Comparison of ENCODE assay signal across 9 cellular contexts in the genomic region with DNA sequence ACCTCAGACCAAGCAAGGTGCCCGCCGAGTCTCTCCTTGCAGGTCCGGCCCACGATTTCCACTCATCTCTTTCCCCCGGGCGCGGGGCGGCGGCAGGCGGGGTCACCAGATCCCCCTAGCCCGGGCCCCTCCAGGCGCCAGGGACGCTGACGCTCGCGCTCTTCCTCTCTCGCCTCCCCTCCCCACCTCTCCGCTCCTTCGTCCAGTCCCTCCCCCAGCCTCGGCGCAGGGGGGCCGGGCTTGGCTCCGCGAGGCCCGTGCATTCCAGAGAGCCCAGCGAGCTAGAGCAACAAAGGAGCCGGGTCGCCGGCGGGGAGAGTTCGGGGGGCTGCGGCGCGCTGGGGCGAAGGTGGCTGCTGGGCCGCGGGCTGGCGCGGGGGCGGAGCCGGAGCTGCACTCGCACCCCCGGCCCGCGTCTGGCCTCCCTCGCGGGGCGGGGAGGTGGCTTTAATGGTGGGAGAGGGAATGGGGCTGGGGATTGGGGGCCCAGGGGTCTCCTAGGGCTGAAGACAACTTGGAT. TPM values are rescaled to one million over a fixed set of nuclear protein-coding genes. Genes with fewer than 3 reads are reported as not detected.
DNase-seq lines count a peak whose midpoint lies in the region; ATAC-seq and TF ChIP-seq lines count a peak whose summit lies in the region.
"Had no signal": no experiment of that assay in that cellular context is flagged by ENCODE, and none has a peak within 500 bp of the region (broad histone marks: within the 10 kb centered on the region; RNA-seq: fewer than 3 reads in every experiment).

A gene (plus strand): TSS at position 262 of the 520 bp plus-strand sequence. CDS start 519 bp downstream, outside the sequence.

- H4K20me1 ChIP-seq in H9 (ENCODE audit: control insufficient read depth, insufficient read depth, insufficient read length) = no peaks in the 10 kb centered on the region
- H4K20me1 ChIP-seq in neural cell (ENCODE audit: insufficient read depth) = no peaks in the 10 kb centered on the region

- no peak within 1 kb of the TSS for H3K4me3 ChIP-seq in CD8-positive, alpha-beta memory T cell (ENCODE audit: low read length)
- H3K4me3 ChIP-seq in WI38 (ENCODE audit: low read depth, low read length) = peak within 1 kb of the TSS; percentile 51
- H3K4me3 ChIP-seq in foreskin fibroblast (ENCODE audit: low read depth in 1 of 2, low read length in 2 of 2) = peak within 1 kb of the TSS; percentile 51 to 62
- H3K4me3 ChIP-seq in neural cell (ENCODE audit: low read length) = peak within 1 kb of the TSS; percentile 90

- H3K4me3 Mint-ChIP-seq in CD8-positive, alpha-beta memory T cell = peak within 1 kb of the TSS; percentile 66 to 79 (median 75)
- peak within 1 kb of the TSS; percentile 94 to 96 for H3K4me3 Mint-ChIP-seq in H9

- no peak within 1 kb of the TSS for H3K56ac ChIP-seq in H9 (ENCODE audit: insufficient read length, low read depth, low read length)

- H3K4me2 ChIP-seq in H9 (ENCODE audit: insufficient read depth, insufficient read length, low read length) (peak within 1 kb of the TSS; percentile 96), neural cell (ENCODE audit: low read length) (peak within 1 kb of the TSS; percentile 85)

- H4K8ac ChIP-seq in H9 (replicated peaks; ENCODE audit: insufficient read length, low read depth, low read length) = no peak within 1 kb of the TSS

- CTCF ChIA-PET in CD8-positive, alpha-beta memory T cell (lab: Charles Lee) = interaction anchor here (0.7 to 0.9 kb wide), 2 partner anchors 33 to 83 kb away, joined by 3 read pairs; no protein-coding TSS in a partner anchor

- H3K18ac ChIP-seq in H9 (ENCODE audit: insufficient read length, low read depth, low read length) = peak within 1 kb of the TSS; percentile 92

- H3F3A ChIP-seq in neural cell (ENCODE audit: insufficient read depth, low read length, poor library complexity, severe bottlenecking) = no peaks in the 10 kb centered on the region

- H2AFZ ChIP-seq in H9 (ENCODE audit: low read length) (no peak within 1 kb of the TSS), neural cell (ENCODE audit: low read depth, low read length) (peak within 1 kb of the TSS; percentile 27)

- H2BK20ac ChIP-seq in H9 (ENCODE audit: low read depth, low read length, poor library complexity, severe bottlenecking) = no peak within 1 kb of the TSS

- POLR2A ChIA-PET in CD8-positive, alpha-beta memory T cell (lab: Charles Lee) = no interaction called here

- H3K79me2 ChIP-seq in H9 (ENCODE audit: insufficient read depth, low read length) (peaks cover 23% of the 10 kb centered on the region; the same call in 1 of the 2 replicates), neural cell (replicated peaks; ENCODE audit: insufficient read depth, low read length) (peaks cover 40% of the 10 kb centered on the region)

- peaks cover 10% of the 10 kb centered on the region for H3K23me2 ChIP-seq in H9 (ENCODE audit: insufficient read length, low read depth, low read length, poor library complexity, severe bottlenecking)

- no peak within 1 kb of the TSS for H2BK12ac ChIP-seq in H9 (ENCODE audit: insufficient read length, low read depth, low read length)

- peak within 1 kb of the TSS; percentile 96 for H3K14ac ChIP-seq in H9 (ENCODE audit: insufficient read depth, low read length)

- no peak for TF ChIP-seq EP300 in neural cell (conservative IDR thresholded peaks at IDR 0.05; ENCODE audit: poor library complexity, severe bottlenecking)

- no peaks in the 10 kb centered on the region for H3K9me3 ChIP-seq in CD8-positive, alpha-beta memory T cell (ENCODE audit: low read length)
- H3K9me3 ChIP-seq in H9 (ENCODE audit: control insufficient read depth, low read depth, low read length) (no peaks in the 10 kb centered on the region), neural cell (ENCODE audit: low read length) (no peaks in the 10 kb centered on the region)

- peaks cover 0 to 1% (median 0%) of the 10 kb centered on the region in 3 donors for H3K36me3 Mint-ChIP-seq in CD8-positive, alpha-beta memory T cell
- peaks cover 8 to 17% (median 13%) of the 10 kb centered on the region in 3 experiments; a peak in 6 of 7 replicates for H3K36me3 Mint-ChIP-seq in H9 (ENCODE audit: insufficient read depth in 1 of 3, low read depth in 3 of 3)

- no peak within 1 kb of the TSS for H3T11ph ChIP-seq in H9 (ENCODE audit: low read length)

- no peak for TF ChIP-seq CTCF in H9 (conservative IDR thresholded peaks at IDR 0.05)
- no peak for TF ChIP-seq CTCF in WI38 (IDR thresholded peaks at IDR 0.05; ENCODE audit: low read depth, low read length)
- no peak for TF ChIP-seq CTCF in foreskin fibroblast (IDR thresholded peaks at IDR 0.05; ENCODE audit: low read depth, low read length)
- no peak for TF ChIP-seq CTCF in neural cell (IDR thresholded peaks at IDR 0.05; ENCODE audit: poor library complexity, severe bottlenecking)

- H4K91ac ChIP-seq in H9 (ENCODE audit: insufficient read length, low read depth, low read length) = no peak within 1 kb of the TSS

- H3K36me3 ChIP-seq in CD8-positive, alpha-beta memory T cell (ENCODE audit: insufficient read depth, low read length) = no peaks in the 10 kb centered on the region
- H3K36me3 ChIP-seq in neural cell (ENCODE audit: insufficient read depth, low read length) = no peaks in the 10 kb centered on the region

- H3K4me1 Mint-ChIP-seq in CD8-positive, alpha-beta memory T cell = peaks cover 5 to 12% (median 11%) of the 10 kb centered on the region in 3 donors
- H3K4me1 Mint-ChIP-seq in H9 = peaks cover 34 to 39% of the 10 kb centered on the region in 2 experiments

- TF ChIP-seq RAD21 in neural cell (conservative IDR thresholded peaks at IDR 0.05) = no peak

- no peak within 1 kb of the TSS for H2BK15ac ChIP-seq in H9 (ENCODE audit: low read depth, low read length)

- H3K79me1 ChIP-seq in H9 (ENCODE audit: insufficient read depth, low read depth, low read length, poor library complexity, severe bottlenecking) = peaks cover 9% of the 10 kb centered on the region

- H4K5ac ChIP-seq in H9 (ENCODE audit: insufficient read length, low read depth, low read length) = no peak within 1 kb of the TSS

- no peaks in the 10 kb centered on the region for H3K4me1 ChIP-seq in CD8-positive, alpha-beta memory T cell (ENCODE audit: insufficient read depth, low read length)
- no peaks in the 10 kb centered on the region; the same call in none of the 2 replicates for H3K4me1 ChIP-seq in H9 (ENCODE audit: insufficient read depth, low read length)

- H3K27ac Mint-ChIP-seq in CD8-positive, alpha-beta memory T cell = no peak within 1 kb of the TSS
- H3K27ac Mint-ChIP-seq in H9 = peak within 1 kb of the TSS; percentile 85 to 90 (median 88); a peak in 6 of 7 replicates

- peaks cover 41 to 71% of the 10 kb centered on the region in 2 donors for H3K27me3 Mint-ChIP-seq in CD8-positive, alpha-beta memory T cell
- H3K27me3 Mint-ChIP-seq in H9 (ENCODE audit: low read depth) = peaks cover 23% of the 10 kb centered on the region

- H2AK5ac ChIP-seq in H9 (ENCODE audit: insufficient read length, low read length) = no peak within 1 kb of the TSS

- ATAC-seq in GM21381 (IDR thresholded peaks at IDR 0.05; ENCODE audit: unreplicated experiment) (no peak), GM21576 (IDR thresholded peaks at IDR 0.05; ENCODE audit: unreplicated experiment) (no peak)

- H2BK120ac ChIP-seq in H9 (ENCODE audit: low read depth, low read length, poor library complexity, severe bottlenecking) = no peak within 1 kb of the TSS

- DNase-seq in CD8-positive, alpha-beta memory T cell = no peak
- DNase-seq in H9 (peak; percentile 84), foreskin fibroblast (peak in 1 of 2 donors; percentile 44), SHP77 treated with DMSO at 0.1 percent for 48 hours (lab: John Stamatoyannopoulos, UW) (no peak)

- peak within 1 kb of the TSS; percentile 25; the same call in 1 of the 2 replicates for H3K4ac ChIP-seq in H9 (ENCODE audit: low read depth, low read length)

- no peak within 1 kb of the TSS for H2BK5ac ChIP-seq in H9 (ENCODE audit: insufficient read length, low read length)

- peaks cover 40% of the 10 kb centered on the region for H3K27me3 ChIP-seq in CD8-positive, alpha-beta memory T cell (ENCODE audit: insufficient read depth, low read length, poor library complexity, severe bottlenecking)
- H3K27me3 ChIP-seq in H9 (ENCODE audit: insufficient read depth, low read length) = peaks cover 3% of the 10 kb centered on the region; the same call in 1 of the 2 replicates
- H3K27me3 ChIP-seq in neural cell (ENCODE audit: insufficient read depth, low read depth, low read length) = no peaks in the 10 kb centered on the region

- no CpG with 5 or more reads among the region's 48 CpGs for WGBS in H9 (ENCODE audit: extremely low coverage, insufficient read length, low lambda C conversion rate)

- H3K9ac ChIP-seq in H9 (ENCODE audit: extremely low read depth, insufficient read length, low read length) = peak within 1 kb of the TSS; percentile 84
- peak within 1 kb of the TSS; percentile 66 for H3K9ac ChIP-seq in neural cell (ENCODE audit: low read length)

- no peaks in the 10 kb centered on the region for H3K9me2 ChIP-seq in neural cell (ENCODE audit: insufficient read depth, low read length)

- H3K27ac ChIP-seq in CD8-positive, alpha-beta memory T cell (ENCODE audit: low read depth, low read length) = no peak within 1 kb of the TSS
- H3K27ac ChIP-seq in H9 (ENCODE audit: insufficient read length, low read depth, low read length) (no peak within 1 kb of the TSS), neural cell (ENCODE audit: low read length) (no peak within 1 kb of the TSS)

- no peaks in the 10 kb centered on the region for H3K9me3 Mint-ChIP-seq in CD8-positive, alpha-beta memory T cell
- H3K9me3 Mint-ChIP-seq in H9 = no peaks in the 10 kb centered on the region

- H3K23ac ChIP-seq in H9 (ENCODE audit: insufficient read length, low read depth, low read length) = no peak within 1 kb of the TSS

RNA-seq across cellular contexts. Expression of the gene that starts here (rescaled TPM):
- total RNA-seq in CD8-positive, alpha-beta memory T cell = under 1 TPM; 0.22 to 0.33 TPM
- polyA plus RNA-seq in CD8-positive, alpha-beta memory T cell = not detected
- total RNA-seq in H9 (2021) = 66.8 and 70.0 TPM in 2 replicates
- 8.8 and 14.7 TPM in 2 replicates for polyA plus RNA-seq in neural cell
- 13.1 and 18.5 TPM in 2 replicates for polyA minus RNA-seq in neural cell
- total RNA-seq: T-helper 1 cell treated with Interleukin-12 subunit alpha and Interleukin-12 subunit beta and Interleukin-4 antibody, amounts not matched to agents 30 ng/mL and 1 ng/mL, for 36 hours had no signal

Comparison
In these comparisons a context has a peak if more than half of its experiments do, and no peak if none do; other contexts are left out.
1. RNA of the gene that starts here (total RNA-seq): 66.8 to 70.0 TPM in H9; 0.22 to 0.33 TPM in CD8-positive, alpha-beta memory T cell; every median in the first group is over 10 times any median in the second.
2. H3K27ac Mint-ChIP-seq: peak in H9 (3 of 3); none in CD8-positive, alpha-beta memory T cell (0 of 8).